Comparison of ENCODE assay signal across 13 cellular contexts in genomic region chr7:32761451-32762320, GRCh38.
DNase-seq lines count a peak whose midpoint lies in the region; ATAC-seq and TF ChIP-seq lines count a peak whose summit lies in the region.
"Had no signal": no experiment of that assay in that cellular context is flagged by ENCODE, and none has a peak within 500 bp of the region (broad histone marks: within the 10 kb centered on the region; RNA-seq: fewer than 3 reads in every experiment).

No MANE protein-coding gene starts in this region.

- CTCF ChIA-PET in activated CD8-positive, alpha-beta T cell treated with anti-CD3 and anti-CD28 coated beads, Interleukin-2, amount 10 ng/mL, durations not matched to agents 7 days and 5 days (lab: Charles Lee) = interaction anchor here (1.0 to 1.8 kb wide), 2 partner anchors 347 to 348 kb away, joined by 3 read pairs; partner anchors contain the start of gene RP9

- H3K4me3 ChIP-seq in fibroblast of pulmonary artery (replicated peaks; ENCODE audit: low read depth, low read length) (peak overlapping the region; percentile 28), ovary (no peak overlapping the region)
- H3K4me3 ChIP-seq: BLaER1 treated with 17β-estradiol and CSF1 and Interleukin-3, amounts not matched to agents 10 nM and 100 nM had no signal

- H3K4me1 ChIP-seq in ovary (ENCODE audit: insufficient read depth) = peaks cover 5% of the 10 kb centered on the region
- H3K4me1 ChIP-seq: BLaER1 treated with 17β-estradiol and CSF1 and Interleukin-3, amounts not matched to agents 10 nM and 100 nM had no signal

- no peak overlapping the region for H3K27ac ChIP-seq in ovary
- H3K27ac ChIP-seq: BLaER1 treated with 17β-estradiol and CSF1 and Interleukin-3, amounts not matched to agents 10 nM and 100 nM had no signal

- no peaks in the 10 kb centered on the region for H3K36me3 ChIP-seq in ovary
- H3K36me3 ChIP-seq: BLaER1 treated with 17β-estradiol and CSF1 and Interleukin-3, amounts not matched to agents 10 nM and 100 nM had no signal

- TF ChIP-seq EP300 in ovary (IDR thresholded peaks at IDR 0.05) = no peak

- H3K27ac Mint-ChIP-seq in CD14-positive monocyte (peak overlapping the region in 1 of 7 donors; percentile 48), nephron progenitor cell (no peak overlapping the region)
- H3K27ac Mint-ChIP-seq in activated CD8-positive, alpha-beta T cell treated with anti-CD3 and anti-CD28 coated beads, Interleukin-2, amount 10 ng/mL, durations not matched to agents 7 days and 5 days = no peak overlapping the region
- H3K27ac Mint-ChIP-seq: activated T-helper 17 cell treated with anti-CD3 and anti-CD28 coated beads, Interleukin-2, amount 50 U/mL, for 72 hours had no signal

- DNase-seq in CD14-positive monocyte (ENCODE audit: low spot score) = no peak
- no peak for DNase-seq in activated CD8-positive, alpha-beta T cell treated with anti-CD3 and anti-CD28 coated beads, Interleukin-2, amount 10 ng/mL, durations not matched to agents 7 days and 5 days
- DNase-seq in fibroblast of pulmonary artery (ENCODE audit: low read depth) = no peak
- peak; percentile 10 for DNase-seq in nephron progenitor cell
- no peak for DNase-seq in UCSD-AML1 (lab: John Stamatoyannopoulos, UW; ENCODE audit: unreplicated experiment)
- no peak for DNase-seq in NCI-H1417 (lab: John Stamatoyannopoulos, UW)
- DNase-seq in ovary = no peak
- DNase-seq: hippocampal formation; stimulated activated CD4-positive, alpha-beta T cell treated with anti-CD3 and anti-CD28 coated beads, Interleukin-1b, Interleukin-23, amount 100 ng/mL, for 48 hours had no signal

- H3K27me3 Mint-ChIP-seq in CD14-positive monocyte (ENCODE audit: low read depth in 3 of 3) (peaks cover 37 to 41% (median 39%) of the 10 kb centered on the region in 3 donors), nephron progenitor cell (ENCODE audit: low read depth, poor library complexity) (peaks cover 49% of the 10 kb centered on the region)
- H3K27me3 Mint-ChIP-seq in activated CD8-positive, alpha-beta T cell treated with anti-CD3 and anti-CD28 coated beads, Interleukin-2, amount 10 ng/mL, durations not matched to agents 7 days and 5 days (ENCODE audit: low read depth) = peaks cover 41% of the 10 kb centered on the region

- H3K36me3 Mint-ChIP-seq in CD14-positive monocyte (peaks cover 2 to 8% of the 10 kb centered on the region in 2 donors), nephron progenitor cell (ENCODE audit: low read depth) (peaks cover 4% of the 10 kb centered on the region)
- no peaks in the 10 kb centered on the region for H3K36me3 Mint-ChIP-seq in activated CD8-positive, alpha-beta T cell treated with anti-CD3 and anti-CD28 coated beads, Interleukin-2, amount 10 ng/mL, durations not matched to agents 7 days and 5 days (ENCODE audit: low read depth)

- H3K9me3 Mint-ChIP-seq in CD14-positive monocyte (peaks cover 0 to 10% (median 6%) of the 10 kb centered on the region in 7 donors), nephron progenitor cell (peaks cover 3% of the 10 kb centered on the region)
- H3K9me3 Mint-ChIP-seq in activated CD8-positive, alpha-beta T cell treated with anti-CD3 and anti-CD28 coated beads, Interleukin-2, amount 10 ng/mL, durations not matched to agents 7 days and 5 days (ENCODE audit: insufficient read depth) = no peaks in the 10 kb centered on the region
- H3K9me3 Mint-ChIP-seq: activated T-helper 17 cell treated with anti-CD3 and anti-CD28 coated beads, Interleukin-2, amount 50 U/mL, for 72 hours; neural crest cell had no signal

- peak; percentile 33 for ATAC-seq in activated CD8-positive, alpha-beta T cell treated with anti-CD3 and anti-CD28 coated beads, Interleukin-2, amount 10 ng/mL, durations not matched to agents 7 days and 5 days
- no peak for ATAC-seq in HG03045 (IDR thresholded peaks at IDR 0.05; ENCODE audit: unreplicated experiment)
- ATAC-seq: activated T-helper 17 cell treated with anti-CD3 and anti-CD28 coated beads, Interleukin-2, amount 50 U/mL, for 72 hours had no signal

- TF ChIP-seq CTCF in CD14-positive monocyte (IDR thresholded peaks at IDR 0.05) = no peak
- no peak for TF ChIP-seq CTCF in fibroblast of pulmonary artery (IDR thresholded peaks at IDR 0.05; ENCODE audit: low read length, missing control alignments)
- no peak for TF ChIP-seq CTCF in nephron progenitor cell (IDR thresholded peaks at IDR 0.05)
- no peak for TF ChIP-seq CTCF in ovary (IDR thresholded peaks at IDR 0.05)

- intact Hi-C loops in CD14-positive monocyte (cut with micrococcal nuclease) (no loop called here), ovary (cut with DNase I) (loop anchor here in 1 of 4 donors (10.0 kb wide), 1 partner anchor 343 kb away; the partner anchor contains the start of gene RP9)

- POLR2A ChIA-PET in activated CD8-positive, alpha-beta T cell treated with anti-CD3 and anti-CD28 coated beads, Interleukin-2, amount 10 ng/mL, durations not matched to agents 7 days and 5 days (lab: Charles Lee) = no interaction called here

- no peaks in the 10 kb centered on the region for H3K27me3 ChIP-seq in ovary

- 21 to 36% (median 29%) methylated on average over 49 to 56 of the region's 56 CpGs for WGBS in ovary, 3 donors

- H3K9me3 ChIP-seq in ovary = no peaks in the 10 kb centered on the region

- H3K4me3 Mint-ChIP-seq in CD14-positive monocyte (peak overlapping the region; percentile 64 to 83), nephron progenitor cell (peak overlapping the region; percentile 69)
- H3K4me3 Mint-ChIP-seq in activated CD8-positive, alpha-beta T cell treated with anti-CD3 and anti-CD28 coated beads, Interleukin-2, amount 10 ng/mL, durations not matched to agents 7 days and 5 days = no peak overlapping the region
- H3K4me3 Mint-ChIP-seq: activated T-helper 17 cell treated with anti-CD3 and anti-CD28 coated beads, Interleukin-2, amount 50 U/mL, for 72 hours; neural crest cell had no signal

- H3K4me1 Mint-ChIP-seq in CD14-positive monocyte (peaks cover 24% of the 10 kb centered on the region), nephron progenitor cell (peaks cover 10% of the 10 kb centered on the region)
- H3K4me1 Mint-ChIP-seq in activated CD8-positive, alpha-beta T cell treated with anti-CD3 and anti-CD28 coated beads, Interleukin-2, amount 10 ng/mL, durations not matched to agents 7 days and 5 days (ENCODE audit: low read depth) = peaks cover 9% of the 10 kb centered on the region
- H3K4me1 Mint-ChIP-seq: neural crest cell had no signal

- TF ChIP-seq POLR2A in ovary (IDR thresholded peaks at IDR 0.05) = no peak
